In genomic region chr6:42443312-42444075, GRCh38 we compare ENCODE assay signal across 14 cellular contexts. TPM values are rescaled to one million over a fixed set of nuclear protein-coding genes. Genes with fewer than 3 reads are reported as not detected.
A peak's percentile ranks its signal among the peaks of the same experiment; 100 is the strongest.
DNase-seq lines count a peak whose midpoint lies in the region; ATAC-seq and TF ChIP-seq lines count a peak whose summit lies in the region.
"Had no signal": no experiment of that assay in that cellular context is flagged by ENCODE, and none has a peak within 500 bp of the region (broad histone marks: within the 10 kb centered on the region; RNA-seq: fewer than 3 reads in every experiment).

No MANE protein-coding gene starts in this region.

- peak overlapping the region; percentile 49 for H3K4me3 ChIP-seq in CD4-positive, CD25-positive, alpha-beta regulatory T cell (ENCODE audit: low read depth, low read length)
- H3K4me3 ChIP-seq in HUES48 (ENCODE audit: low read depth, low read length) (peak overlapping the region; percentile 30; the same call in 1 of the 2 replicates), colonic mucosa (no peak overlapping the region), breast epithelium (no peak overlapping the region)
- peak overlapping the region; percentile 23 for H3K4me3 ChIP-seq in naive thymus-derived CD4-positive, alpha-beta T cell (ENCODE audit: low read length)
- H3K4me3 ChIP-seq: lower lobe of right lung had no signal

- no peaks in the 10 kb centered on the region for H3K27me3 Mint-ChIP-seq in CD4-positive, CD25-positive, alpha-beta regulatory T cell
- H3K27me3 Mint-ChIP-seq in naive thymus-derived CD4-positive, alpha-beta T cell = no peaks in the 10 kb centered on the region

- H3K4me1 ChIP-seq in CD4-positive, CD25-positive, alpha-beta regulatory T cell (ENCODE audit: control insufficient read depth, insufficient read depth, low read length, poor library complexity, severe bottlenecking) = peaks cover 75% of the 10 kb centered on the region
- H3K4me1 ChIP-seq in HUES48 (ENCODE audit: control insufficient read depth, insufficient read depth, low read length) = peaks cover 71% of the 10 kb centered on the region
- no peaks in the 10 kb centered on the region for H3K4me1 ChIP-seq in colonic mucosa
- H3K4me1 ChIP-seq in naive thymus-derived CD4-positive, alpha-beta T cell (ENCODE audit: control insufficient read depth in 2 of 2, insufficient read depth in 2 of 2, low read length in 2 of 2) = peaks cover 38 to 42% of the 10 kb centered on the region in 2 donors
- H3K4me1 ChIP-seq in breast epithelium = no peaks in the 10 kb centered on the region

- H3K9me3 ChIP-seq in CD4-positive, CD25-positive, alpha-beta regulatory T cell (ENCODE audit: control insufficient read depth in 2 of 2, low read length in 2 of 2) = no peaks in the 10 kb centered on the region
- H3K9me3 ChIP-seq in HUES48 (ENCODE audit: control insufficient read depth, insufficient read depth, low read length) = no peaks in the 10 kb centered on the region
- no peaks in the 10 kb centered on the region for H3K9me3 ChIP-seq in colonic mucosa
- H3K9me3 ChIP-seq in naive thymus-derived CD4-positive, alpha-beta T cell (ENCODE audit: control insufficient read depth in 2 of 3, low read length in 3 of 3) = no peaks in the 10 kb centered on the region
- H3K9me3 ChIP-seq in breast epithelium = no peaks in the 10 kb centered on the region
- H3K9me3 ChIP-seq: lower lobe of right lung had no signal

- H3K36me3 ChIP-seq in CD4-positive, CD25-positive, alpha-beta regulatory T cell (ENCODE audit: control insufficient read depth, insufficient read depth, low read length) = no peaks in the 10 kb centered on the region
- H3K36me3 ChIP-seq in HUES48 (ENCODE audit: control insufficient read depth, insufficient read depth, low read length) = no peaks in the 10 kb centered on the region
- H3K36me3 ChIP-seq in colonic mucosa = no peaks in the 10 kb centered on the region
- H3K36me3 ChIP-seq in naive thymus-derived CD4-positive, alpha-beta T cell (ENCODE audit: control insufficient read depth in 2 of 3, insufficient read depth in 3 of 3, low read length in 3 of 3) = peaks cover 0 to 3% (median 0%) of the 10 kb centered on the region in 3 experiments
- no peaks in the 10 kb centered on the region for H3K36me3 ChIP-seq in breast epithelium
- H3K36me3 ChIP-seq: lower lobe of right lung had no signal

- no peak for DNase-seq in CD4-positive, CD25-positive, alpha-beta regulatory T cell
- DNase-seq in colonic mucosa (no peak), breast epithelium (ENCODE audit: low spot score in 2 of 2) (no peak), HK-2 (ENCODE audit: unreplicated experiment) (no peak)
- DNase-seq in naive thymus-derived CD4-positive, alpha-beta T cell = no peak
- no peak for DNase-seq in stimulated activated naive CD4-positive, alpha-beta T cell (lab: John Stamatoyannopoulos, UW)
- DNase-seq: amygdala; effector CD4-positive, alpha-beta T cell; hippocampal formation; lower lobe of right lung; stimulated activated naive CD8-positive, alpha-beta T cell treated with anti-CD3 and anti-CD28 coated beads, Interleukin-15, Interleukin-2, amounts not matched to agents 100 U/mL and 50 U/mL, for 24 hours had no signal

- peaks cover 26 to 96% (median 71%) of the 10 kb centered on the region in 4 donors for H3K4me1 Mint-ChIP-seq in CD4-positive, CD25-positive, alpha-beta regulatory T cell
- H3K4me1 Mint-ChIP-seq in naive thymus-derived CD4-positive, alpha-beta T cell = peaks cover 41 to 99% (median 85%) of the 10 kb centered on the region in 7 donors

- no peak for ATAC-seq in CD4-positive, CD25-positive, alpha-beta regulatory T cell (ENCODE audit: low read depth in 2 of 2)
- ATAC-seq in naive thymus-derived CD4-positive, alpha-beta T cell = no peak
- no peak for ATAC-seq in HG03095 (IDR thresholded peaks at IDR 0.05; ENCODE audit: unreplicated experiment)
- ATAC-seq: lower lobe of right lung; stimulated activated naive CD8-positive, alpha-beta T cell treated with anti-CD3 and anti-CD28 coated beads, Interleukin-15, Interleukin-2, amounts not matched to agents 100 U/mL and 50 U/mL, for 24 hours had no signal

- CTCF ChIA-PET in naive thymus-derived CD4-positive, alpha-beta T cell (lab: Charles Lee) = interaction anchor here (1.7 kb wide), 1 partner anchor 134 kb away, joined by 5 read pairs; no protein-coding TSS in a partner anchor

- no peaks in the 10 kb centered on the region for H3K9me3 Mint-ChIP-seq in CD4-positive, CD25-positive, alpha-beta regulatory T cell
- H3K9me3 Mint-ChIP-seq in naive thymus-derived CD4-positive, alpha-beta T cell = no peaks in the 10 kb centered on the region
- H3K9me3 Mint-ChIP-seq: T-helper 1 cell treated with Interleukin-12 subunit alpha and Interleukin-12 subunit beta and Interleukin-4 antibody, amounts not matched to agents 30 μg/mL and 1 μg/mL, for 36 hours had no signal

- no peak for TF ChIP-seq POLR2A in breast epithelium (IDR thresholded peaks at IDR 0.05)

- TF ChIP-seq CTCF in colonic mucosa (IDR thresholded peaks at IDR 0.05) (no peak), breast epithelium (IDR thresholded peaks at IDR 0.05) (no peak)

- no peaks in the 10 kb centered on the region for H3K27me3 ChIP-seq in CD4-positive, CD25-positive, alpha-beta regulatory T cell (ENCODE audit: control insufficient read depth, insufficient read depth, low read length)
- no peaks in the 10 kb centered on the region for H3K27me3 ChIP-seq in HUES48 (ENCODE audit: control insufficient read depth, insufficient read depth, low read length)
- H3K27me3 ChIP-seq in colonic mucosa = no peaks in the 10 kb centered on the region
- no peaks in the 10 kb centered on the region for H3K27me3 ChIP-seq in naive thymus-derived CD4-positive, alpha-beta T cell (ENCODE audit: control insufficient read depth in 2 of 2, insufficient read depth in 2 of 2, low read length in 2 of 2)
- no peaks in the 10 kb centered on the region for H3K27me3 ChIP-seq in breast epithelium

- peak overlapping the region; percentile 74 for H3K27ac ChIP-seq in CD4-positive, CD25-positive, alpha-beta regulatory T cell (ENCODE audit: insufficient read depth, low read length, poor library complexity, severe bottlenecking)
- peak overlapping the region; percentile 88 for H3K27ac ChIP-seq in HUES48 (ENCODE audit: low read depth, low read length)
- peak overlapping the region; percentile 44 for H3K27ac ChIP-seq in colonic mucosa
- peak overlapping the region; percentile 16 for H3K27ac ChIP-seq in naive thymus-derived CD4-positive, alpha-beta T cell (ENCODE audit: low read depth, low read length)
- no peak overlapping the region for H3K27ac ChIP-seq in breast epithelium
- H3K27ac ChIP-seq: lower lobe of right lung had no signal

- H3K4me3 Mint-ChIP-seq in CD4-positive, CD25-positive, alpha-beta regulatory T cell = peak overlapping the region; percentile 73 to 98 (median 83)
- peak overlapping the region in 9 of 10 donors; percentile 29 to 79 (median 54) for H3K4me3 Mint-ChIP-seq in naive thymus-derived CD4-positive, alpha-beta T cell

- intact Hi-C loops in colonic mucosa (cut with DNase I) (no loop called here), breast epithelium (cut with DNase I; ENCODE audit: low total_unique reads) (no loop called here)
- intact Hi-C loops in naive thymus-derived CD4-positive, alpha-beta T cell (cut with micrococcal nuclease) = loop anchor here in 1 of 2 donors (1.0 kb wide), 1 partner anchor 8 kb away; the partner anchor contains the start of gene TRERF1

- POLR2A ChIA-PET in naive thymus-derived CD4-positive, alpha-beta T cell (lab: Charles Lee) = interaction anchor here (0.5 to 5.6 kb wide), 7 partner anchors 8 to 665 kb away, joined by 3 to 46 read pairs (median 4); partner anchors contain the start of gene TRERF1

- H3K36me3 Mint-ChIP-seq in CD4-positive, CD25-positive, alpha-beta regulatory T cell = peaks cover 24% of the 10 kb centered on the region
- H3K36me3 Mint-ChIP-seq in naive thymus-derived CD4-positive, alpha-beta T cell = peaks cover 7 to 36% (median 17%) of the 10 kb centered on the region in 5 donors

- peak overlapping the region; percentile 81 to 85 (median 82) for H3K27ac Mint-ChIP-seq in CD4-positive, CD25-positive, alpha-beta regulatory T cell
- H3K27ac Mint-ChIP-seq in naive thymus-derived CD4-positive, alpha-beta T cell = peak overlapping the region in 8 of 9 donors; percentile 58 to 93 (median 80)
- H3K27ac Mint-ChIP-seq: T-helper 1 cell treated with Interleukin-12 subunit alpha and Interleukin-12 subunit beta and Interleukin-4 antibody, amounts not matched to agents 30 μg/mL and 1 μg/mL, for 36 hours had no signal

- H3K9ac ChIP-seq in HUES48 (ENCODE audit: low read depth, low read length) (no peak overlapping the region), colonic mucosa (ENCODE audit: low read depth in 2 of 2, low read length in 2 of 2) (no peak overlapping the region)

RNA-seq across cellular contexts. Expression of gene TRERF1, which starts 8.2 kb away (rescaled TPM):
- 55.7 TPM for total RNA-seq in CD4-positive, CD25-positive, alpha-beta regulatory T cell
- 1 to 10 TPM; 2.3 to 4.9 (median 4.2) TPM for polyA plus RNA-seq in CD4-positive, CD25-positive, alpha-beta regulatory T cell
- 1 to 10 TPM; 3.5 to 3.8 TPM for total RNA-seq in colonic mucosa
- total RNA-seq in naive thymus-derived CD4-positive, alpha-beta T cell = 10 to 100 TPM; 20.7 to 32.4 (median 27.1) TPM
- polyA plus RNA-seq in naive thymus-derived CD4-positive, alpha-beta T cell = 1 to 10 TPM; 4.8 to 7.5 TPM
- 1 to 10 TPM; 3.9 to 5.4 (median 4.1) TPM for total RNA-seq in breast epithelium

Comparison
In these comparisons a context has a peak if more than half of its experiments do, and no peak if none do; other contexts are left out.
1. H3K27ac ChIP-seq: peak in CD4-positive, CD25-positive, alpha-beta regulatory T cell (single experiment), HUES48 (single experiment), colonic mucosa (single experiment) and naive thymus-derived CD4-positive, alpha-beta T cell (single experiment); none in breast epithelium (0 of 2).
2. H3K4me3 ChIP-seq: peak in CD4-positive, CD25-positive, alpha-beta regulatory T cell (single experiment), HUES48 (single experiment) and naive thymus-derived CD4-positive, alpha-beta T cell (single experiment); none in colonic mucosa (single experiment) and breast epithelium (0 of 3).